1 cellular context compared by ENCODE assay signal in genomic region chr9:83815120-83815519, GRCh38. TPM values are rescaled to one million over a fixed set of nuclear protein-coding genes. Genes with fewer than 3 reads are reported as not detected.
"Had no signal": no experiment of that assay in that cellular context is flagged by ENCODE, and none has a peak within 500 bp of the region (broad histone marks: within the 10 kb centered on the region; RNA-seq: fewer than 3 reads in every experiment).

No MANE protein-coding gene starts in this region.

RNA-seq across cellular contexts. Expression of gene GKAP1, which starts 2.4 kb away (rescaled TPM):
- total RNA-seq: smooth muscle cell had no signal
- polyA plus RNA-seq: smooth muscle cell had no signal
